In genomic region chr12:44313188-44313587, GRCh38 we compare ENCODE assay signal across 34 cellular contexts.
"Had no signal": no experiment of that assay in that cellular context is flagged by ENCODE, and none has a peak within 500 bp of the region (broad histone marks: within the 10 kb centered on the region; RNA-seq: fewer than 3 reads in every experiment).

No MANE protein-coding gene starts in this region.

- DNase-seq: Karpas-422, Kasumi-1, MG63, MM.1S, MV-4-11, NCI-H1048, NCI-H1092, NCI-H1092 treated with DMSO at 0.1 percent for 48 hours, NCI-H1105, NCI-H1105 treated with DMSO at 0.1 percent for 48 hours, NCI-H1417, NCI-H1417 treated with DMSO at 0.1 percent for 48 hours, NCI-H1436, NCI-H1436 treated with DMSO at 0.1 percent for 48 hours, NCI-H146, NCI-H1694, NCI-H1694 treated with DMSO at 0.1 percent for 48 hours, NCI-H187, NCI-H187 treated with DMSO at 0.1 percent for 48 hours, NCI-H1930, NCI-H2029, NCI-H2029 treated with DMSO at 0.1 percent for 48 hours, NCI-H2081, NCI-H2081 treated with DMSO at 0.1 percent for 48 hours, NCI-H2107, NCI-H2171, NCI-H2171 treated with DMSO at 0.1 percent for 48 hours, NCI-H2227 treated with DMSO at 0.1 percent for 48 hours, NCI-H226, NCI-H345, NCI-H446, NCI-H510A, NCI-H510A treated with DMSO at 0.1 percent for 48 hours had no signal

- H3K4me3 ChIP-seq: MG63 had no signal

- H3K27me3 ChIP-seq: MG63 had no signal

- H3K27ac ChIP-seq: KMS-11 had no signal

- H3K36me3 ChIP-seq: MG63 had no signal

- H3K9me3 ChIP-seq: MG63 had no signal
